9 cellular contexts compared by ENCODE assay signal in the genomic region with DNA sequence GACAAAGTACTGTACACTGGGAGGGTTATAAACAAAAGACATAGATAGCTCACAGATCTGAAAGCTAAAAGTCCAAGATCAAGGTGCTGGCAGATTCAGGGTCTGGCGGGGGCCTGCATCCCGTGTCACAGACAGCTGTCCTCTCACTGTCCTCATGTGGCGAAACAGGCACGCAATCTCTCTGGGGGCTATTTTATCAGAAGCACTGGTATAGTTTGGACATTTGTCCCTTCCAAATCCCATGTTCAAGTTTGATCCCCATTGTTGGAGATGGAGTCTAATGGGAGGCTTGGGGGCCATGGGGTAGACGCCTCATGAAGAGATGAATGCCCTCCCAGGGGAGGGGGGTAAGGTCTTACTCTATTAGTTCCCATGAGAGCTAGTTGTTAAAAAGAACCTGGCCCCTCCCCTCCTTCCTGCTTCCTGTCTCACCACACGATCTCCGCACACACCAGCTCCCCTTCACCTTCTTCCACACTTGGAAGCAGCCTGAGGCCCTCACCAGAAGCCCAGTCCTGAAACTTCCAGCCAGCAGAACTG.
A peak's percentile ranks its signal among the peaks of the same experiment; 100 is the strongest.
DNase-seq lines count a peak whose midpoint lies in the region; ATAC-seq, FAIRE-seq and TF ChIP-seq lines count a peak whose summit lies in the region.
"Had no signal": no experiment of that assay in that cellular context is flagged by ENCODE, and none has a peak within 500 bp of the region (broad histone marks: within the 10 kb centered on the region; RNA-seq: fewer than 3 reads in every experiment).

No MANE protein-coding gene starts in this region.

- H3K27me3 ChIP-seq in bronchial epithelial cell (ENCODE audit: control insufficient read depth, insufficient read depth, low read length) (no peaks in the 10 kb centered on the region), neutrophil (no peaks in the 10 kb centered on the region)

- peaks cover 57 to 66% of the 10 kb centered on the region in 2 experiments for H3K4me1 ChIP-seq in neutrophil (ENCODE audit: control insufficient read depth in 1 of 2, insufficient read depth in 1 of 2, low read depth in 1 of 2, low read length in 1 of 2)

- peak overlapping the region; percentile 82 for H3K27ac ChIP-seq in neutrophil

- DNase-seq in SHP77 treated with DMSO at 0.1 percent for 48 hours (lab: John Stamatoyannopoulos, UW): peak; percentile 63
- DNase-seq in bronchial epithelial cell (ENCODE audit: low read depth): peak; percentile 35
- no peak for DNase-seq in SKM-1 treated with dmso at 0.1 percent for 144 hours (lab: John Stamatoyannopoulos, UW; ENCODE audit: unreplicated experiment)
- DNase-seq in AML-193 (lab: John Stamatoyannopoulos, UW): no peak
- no peak for DNase-seq in NCI-H128 (lab: John Stamatoyannopoulos, UW; ENCODE audit: unreplicated experiment)

- no peaks in the 10 kb centered on the region for H3K9me3 ChIP-seq in neutrophil

- FAIRE-seq in bronchial epithelial cell (lab: Jason Lieb, UNC): peak; percentile 58
- FAIRE-seq: GM12891 had no signal

- peak; percentile 10 for ATAC-seq in GM21825 (IDR thresholded peaks at IDR 0.05; ENCODE audit: unreplicated experiment)
- ATAC-seq in HG03045 (IDR thresholded peaks at IDR 0.05; ENCODE audit: unreplicated experiment): no peak

- no peak overlapping the region for H3K4me3 ChIP-seq in bronchial epithelial cell (ENCODE audit: low read depth, low read length)
- peak overlapping the region; percentile 25 to 46 for H3K4me3 ChIP-seq in neutrophil (ENCODE audit: low read depth in 1 of 2, low read length in 1 of 2)

- no peak for TF ChIP-seq CTCF in bronchial epithelial cell (IDR thresholded peaks at IDR 0.05; ENCODE audit: insufficient read depth, low read length, severe bottlenecking)
- no peak for TF ChIP-seq CTCF in neutrophil (IDR thresholded peaks at IDR 0.05)

- H3K36me3 ChIP-seq in bronchial epithelial cell (ENCODE audit: control insufficient read depth, insufficient read depth, low read length) (no peaks in the 10 kb centered on the region), neutrophil (no peaks in the 10 kb centered on the region)

Comparison
In these comparisons a context has a peak if more than half of its experiments do, and no peak if none do; other contexts are left out.
1. DNase-seq: peak in SHP77 treated with DMSO at 0.1 percent for 48 hours (single experiment) and bronchial epithelial cell (single experiment); none in SKM-1 treated with dmso at 0.1 percent for 144 hours (single experiment), AML-193 (0 of 2) and NCI-H128 (single experiment).